Comparison of ENCODE assay signal across 14 cellular contexts in the genomic region with DNA sequence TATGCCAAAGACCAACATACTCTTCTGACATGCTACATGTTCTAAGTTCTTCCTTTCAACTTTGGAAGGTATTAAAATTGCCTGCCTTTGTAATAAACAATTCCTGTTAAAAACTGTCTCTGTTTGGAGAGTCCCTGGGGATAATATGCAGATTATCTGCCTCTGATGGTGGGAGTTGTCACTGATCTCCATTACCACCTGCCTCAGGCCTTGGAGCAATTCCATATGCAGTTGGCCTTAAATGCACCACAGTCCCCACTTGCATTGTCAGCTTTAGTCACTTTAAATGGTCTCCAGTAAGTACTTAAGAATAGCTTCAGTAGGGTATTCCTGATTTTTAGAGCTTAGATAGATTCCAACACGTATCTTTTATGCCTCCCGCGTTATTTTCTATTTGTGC.
A peak's percentile ranks its signal among the peaks of the same experiment; 100 is the strongest.
DNase-seq lines count a peak whose midpoint lies in the region; ATAC-seq and TF ChIP-seq lines count a peak whose summit lies in the region.
"Had no signal": no experiment of that assay in that cellular context is flagged by ENCODE, and none has a peak within 500 bp of the region (broad histone marks: within the 10 kb centered on the region; RNA-seq: fewer than 3 reads in every experiment).

No MANE protein-coding gene starts in this region.

- H3K4me3 Mint-ChIP-seq in WTC11, result no peak overlapping the region
- no peak overlapping the region for H3K4me3 Mint-ChIP-seq in activated CD4-positive, alpha-beta T cell treated with anti-CD3 and anti-CD28 coated beads for 36 hours
- H3K4me3 Mint-ChIP-seq: CD14-positive monocyte, HFFc6 had no signal

- ATAC-seq in WTC11 (peak; percentile 60), GM19452 (IDR thresholded peaks at IDR 0.05; ENCODE audit: unreplicated experiment) (no peak)
- no peak for ATAC-seq in activated CD4-positive, alpha-beta T cell treated with anti-CD3 and anti-CD28 coated beads for 36 hours

- H3K36me3 Mint-ChIP-seq in WTC11, result no peaks in the 10 kb centered on the region
- H3K36me3 Mint-ChIP-seq in activated CD4-positive, alpha-beta T cell treated with anti-CD3 and anti-CD28 coated beads for 36 hours (ENCODE audit: low read depth), result no peaks in the 10 kb centered on the region
- H3K36me3 Mint-ChIP-seq: CD14-positive monocyte had no signal

- DNase-seq in DMS 273 (lab: John Stamatoyannopoulos, UW; ENCODE audit: unreplicated experiment), result peak; percentile 60
- DNase-seq in DMS 273 treated with DMSO at 0.1 percent for 48 hours (lab: John Stamatoyannopoulos, UW), result no peak
- DNase-seq in NCI-H146 (lab: John Stamatoyannopoulos, UW), result peak; percentile 55
- peak; percentile 72 for DNase-seq in NCI-H2171 treated with DMSO at 0.1 percent for 48 hours (lab: John Stamatoyannopoulos, UW)
- no peak for DNase-seq in WTC11 (ENCODE audit: low spot score)
- no peak for DNase-seq in hepatic stellate cell (ENCODE audit: low spot score)
- DNase-seq in activated CD4-positive, alpha-beta T cell treated with anti-CD3 and anti-CD28 coated beads for 36 hours, result no peak
- DNase-seq: DMS153, HFFc6, KBM-7, NCI-H1930, NCI-H774 had no signal

- POLR2A ChIA-PET in WTC11 (lab: Charles Lee), result no interaction called here
- POLR2A ChIA-PET in activated CD4-positive, alpha-beta T cell treated with anti-CD3 and anti-CD28 coated beads for 36 hours (lab: Charles Lee), result no interaction called here

- H3K27ac Mint-ChIP-seq in WTC11, result no peak overlapping the region
- no peak overlapping the region for H3K27ac Mint-ChIP-seq in activated CD4-positive, alpha-beta T cell treated with anti-CD3 and anti-CD28 coated beads for 36 hours
- H3K27ac Mint-ChIP-seq: CD14-positive monocyte, HFFc6 had no signal

- intact Hi-C loops in activated CD4-positive, alpha-beta T cell treated with anti-CD3 and anti-CD28 coated beads for 36 hours (cut with DNase I, micrococcal nuclease), result no loop called here

- H3K27me3 Mint-ChIP-seq in WTC11 (ENCODE audit: low read depth), result no peaks in the 10 kb centered on the region
- H3K27me3 Mint-ChIP-seq in activated CD4-positive, alpha-beta T cell treated with anti-CD3 and anti-CD28 coated beads for 36 hours, result peaks cover 2% of the 10 kb centered on the region

- H3K4me1 Mint-ChIP-seq in WTC11, result peaks cover 25% of the 10 kb centered on the region
- peaks cover 7% of the 10 kb centered on the region for H3K4me1 Mint-ChIP-seq in activated CD4-positive, alpha-beta T cell treated with anti-CD3 and anti-CD28 coated beads for 36 hours

- 0 out of 2 replicates have a peak, but pooled peaks cover 3% of the 10 kb centered on the region for H3K9me3 Mint-ChIP-seq in WTC11
- H3K9me3 Mint-ChIP-seq in activated CD4-positive, alpha-beta T cell treated with anti-CD3 and anti-CD28 coated beads for 36 hours (ENCODE audit: low read depth), result no peaks in the 10 kb centered on the region
- H3K9me3 Mint-ChIP-seq: CD14-positive monocyte, HFFc6 had no signal

- CTCF ChIA-PET in WTC11 (lab: Charles Lee), result interaction anchor here (1.6 kb wide), 1 partner anchor 404 kb away, joined by 5 read pairs; no protein-coding TSS in a partner anchor
- CTCF ChIA-PET in activated CD4-positive, alpha-beta T cell treated with anti-CD3 and anti-CD28 coated beads for 36 hours (lab: Charles Lee), result interaction anchor here (0.6 to 1.3 kb wide), 2 partner anchors 8 to 29 kb away, joined by 3 read pairs; no protein-coding TSS in a partner anchor

- no peak for TF ChIP-seq CTCF in WTC11 (IDR thresholded peaks at IDR 0.05)

TF ChIP-seq in WTC11, 78 proteins besides CTCF, POLR2A, EP300 and RAD21 (continues in another document):
- TF ChIP-seq TEAD1 (CRISPR knock-in tag; IDR thresholded peaks at IDR 0.05), result no peak
- TF ChIP-seq, protein P1, sequence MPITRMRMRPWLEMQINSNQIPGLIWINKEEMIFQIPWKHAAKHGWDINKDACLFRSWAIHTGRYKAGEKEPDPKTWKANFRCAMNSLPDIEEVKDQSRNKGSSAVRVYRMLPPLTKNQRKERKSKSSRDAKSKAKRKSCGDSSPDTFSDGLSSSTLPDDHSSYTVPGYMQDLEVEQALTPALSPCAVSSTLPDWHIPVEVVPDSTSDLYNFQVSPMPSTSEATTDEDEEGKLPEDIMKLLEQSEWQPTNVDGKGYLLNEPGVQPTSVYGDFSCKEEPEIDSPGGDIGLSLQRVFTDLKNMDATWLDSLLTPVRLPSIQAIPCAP (CRISPR knock-in tag; IDR thresholded peaks at IDR 0.05), result no peak
- no peak for TF ChIP-seq ZBTB21 (CRISPR knock-in tag; IDR thresholded peaks at IDR 0.05; ENCODE audit: borderline replicate concordance)
- TF ChIP-seq, protein P2, sequence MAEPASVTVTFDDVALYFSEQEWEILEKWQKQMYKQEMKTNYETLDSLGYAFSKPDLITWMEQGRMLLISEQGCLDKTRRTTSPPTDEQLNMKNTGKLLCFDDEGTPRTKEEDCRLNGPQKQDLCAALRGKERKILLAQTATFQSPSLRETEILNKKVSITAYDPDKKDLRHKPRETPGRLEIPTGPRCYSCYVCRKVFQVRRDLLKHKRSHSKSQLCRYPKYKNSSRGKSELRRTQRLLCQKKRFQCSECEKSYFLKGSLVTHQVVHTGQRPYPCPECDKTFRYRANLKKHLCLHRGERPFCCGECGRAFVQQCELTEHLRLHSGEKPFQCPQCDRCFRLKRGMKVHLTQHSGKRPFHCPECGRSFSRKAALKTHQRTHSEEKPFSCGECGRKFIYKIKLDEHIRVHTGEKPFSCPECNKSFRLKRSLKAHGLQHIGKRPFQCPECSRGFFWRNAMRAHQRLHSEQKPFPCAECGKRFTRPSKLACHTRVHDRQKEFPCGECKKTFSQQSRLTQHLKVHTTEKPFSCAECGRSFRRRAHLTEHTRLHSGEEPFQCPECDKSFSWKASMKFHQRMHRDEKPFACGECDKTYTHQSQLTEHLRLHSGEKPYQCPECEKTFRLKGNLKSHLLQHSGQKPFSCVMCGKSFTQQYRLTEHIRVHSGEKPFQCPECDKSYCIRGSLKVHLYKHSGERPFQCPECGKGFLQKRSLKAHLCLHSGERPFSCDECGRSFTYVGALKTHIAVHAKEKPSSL (CRISPR knock-in tag; conservative IDR thresholded peaks at IDR 0.05), result no peak
- TF ChIP-seq, protein P3, sequence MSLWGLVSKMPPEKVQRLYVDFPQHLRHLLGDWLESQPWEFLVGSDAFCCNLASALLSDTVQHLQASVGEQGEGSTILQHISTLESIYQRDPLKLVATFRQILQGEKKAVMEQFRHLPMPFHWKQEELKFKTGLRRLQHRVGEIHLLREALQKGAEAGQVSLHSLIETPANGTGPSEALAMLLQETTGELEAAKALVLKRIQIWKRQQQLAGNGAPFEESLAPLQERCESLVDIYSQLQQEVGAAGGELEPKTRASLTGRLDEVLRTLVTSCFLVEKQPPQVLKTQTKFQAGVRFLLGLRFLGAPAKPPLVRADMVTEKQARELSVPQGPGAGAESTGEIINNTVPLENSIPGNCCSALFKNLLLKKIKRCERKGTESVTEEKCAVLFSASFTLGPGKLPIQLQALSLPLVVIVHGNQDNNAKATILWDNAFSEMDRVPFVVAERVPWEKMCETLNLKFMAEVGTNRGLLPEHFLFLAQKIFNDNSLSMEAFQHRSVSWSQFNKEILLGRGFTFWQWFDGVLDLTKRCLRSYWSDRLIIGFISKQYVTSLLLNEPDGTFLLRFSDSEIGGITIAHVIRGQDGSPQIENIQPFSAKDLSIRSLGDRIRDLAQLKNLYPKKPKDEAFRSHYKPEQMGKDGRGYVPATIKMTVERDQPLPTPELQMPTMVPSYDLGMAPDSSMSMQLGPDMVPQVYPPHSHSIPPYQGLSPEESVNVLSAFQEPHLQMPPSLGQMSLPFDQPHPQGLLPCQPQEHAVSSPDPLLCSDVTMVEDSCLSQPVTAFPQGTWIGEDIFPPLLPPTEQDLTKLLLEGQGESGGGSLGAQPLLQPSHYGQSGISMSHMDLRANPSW (CRISPR knock-in tag; conservative IDR thresholded peaks at IDR 0.05; ENCODE audit: low read depth), result no peak
- TF ChIP-seq, protein P4, sequence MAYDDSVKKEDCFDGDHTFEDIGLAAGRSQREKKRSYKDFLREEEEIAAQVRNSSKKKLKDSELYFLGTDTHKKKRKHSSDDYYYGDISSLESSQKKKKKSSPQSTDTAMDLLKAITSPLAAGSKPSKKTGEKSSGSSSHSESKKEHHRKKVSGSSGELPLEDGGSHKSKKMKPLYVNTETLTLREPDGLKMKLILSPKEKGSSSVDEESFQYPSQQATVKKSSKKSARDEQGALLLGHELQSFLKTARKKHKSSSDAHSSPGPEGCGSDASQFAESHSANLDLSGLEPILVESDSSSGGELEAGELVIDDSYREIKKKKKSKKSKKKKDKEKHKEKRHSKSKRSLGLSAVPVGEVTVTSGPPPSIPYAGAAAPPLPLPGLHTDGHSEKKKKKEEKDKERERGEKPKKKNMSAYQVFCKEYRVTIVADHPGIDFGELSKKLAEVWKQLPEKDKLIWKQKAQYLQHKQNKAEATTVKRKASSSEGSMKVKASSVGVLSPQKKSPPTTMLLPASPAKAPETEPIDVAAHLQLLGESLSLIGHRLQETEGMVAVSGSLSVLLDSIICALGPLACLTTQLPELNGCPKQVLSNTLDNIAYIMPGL (CRISPR knock-in tag; IDR thresholded peaks at IDR 0.05), result no peak
- TF ChIP-seq GRHL2 (CRISPR knock-in tag; IDR thresholded peaks at IDR 0.05; ENCODE audit: insufficient replicate concordance, severe bottlenecking), result no peak
- TF ChIP-seq, protein P5, sequence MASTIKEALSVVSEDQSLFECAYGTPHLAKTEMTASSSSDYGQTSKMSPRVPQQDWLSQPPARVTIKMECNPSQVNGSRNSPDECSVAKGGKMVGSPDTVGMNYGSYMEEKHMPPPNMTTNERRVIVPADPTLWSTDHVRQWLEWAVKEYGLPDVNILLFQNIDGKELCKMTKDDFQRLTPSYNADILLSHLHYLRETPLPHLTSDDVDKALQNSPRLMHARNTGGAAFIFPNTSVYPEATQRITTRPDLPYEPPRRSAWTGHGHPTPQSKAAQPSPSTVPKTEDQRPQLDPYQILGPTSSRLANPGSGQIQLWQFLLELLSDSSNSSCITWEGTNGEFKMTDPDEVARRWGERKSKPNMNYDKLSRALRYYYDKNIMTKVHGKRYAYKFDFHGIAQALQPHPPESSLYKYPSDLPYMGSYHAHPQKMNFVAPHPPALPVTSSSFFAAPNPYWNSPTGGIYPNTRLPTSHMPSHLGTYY (CRISPR knock-in tag; IDR thresholded peaks at IDR 0.05), result no peak
- TF ChIP-seq NFYB (CRISPR knock-in tag; conservative IDR thresholded peaks at IDR 0.05; ENCODE audit: low read depth), result no peak

Comparison
In these comparisons a context has a peak if more than half of its experiments do, and no peak if none do; other contexts are left out.
1. DNase-seq: peak in DMS 273 (single experiment), NCI-H146 (single experiment) and NCI-H2171 treated with DMSO at 0.1 percent for 48 hours (single experiment); none in DMS 273 treated with DMSO at 0.1 percent for 48 hours (single experiment), WTC11 (single experiment), hepatic stellate cell (single experiment) and activated CD4-positive, alpha-beta T cell treated with anti-CD3 and anti-CD28 coated beads for 36 hours (single experiment).